ENCODE assay signal across 1 cellular context in genomic region chr5:107104774-107105050, GRCh38.
TF ChIP-seq lines count a peak whose summit lies in the region.

No MANE protein-coding gene starts in this region.

TF ChIP-seq in GM23338, 12 proteins besides CTCF, POLR2A, EP300 and RAD21 (continued from another document):
- no peak for TF ChIP-seq ZNF462 (CRISPR knock-in tag; IDR thresholded peaks at IDR 0.05)
- no peak for TF ChIP-seq EZH2 (IDR thresholded peaks at IDR 0.05; ENCODE audit: low read depth, unreplicated experiment)
- no peak for TF ChIP-seq JUNB (IDR thresholded peaks at IDR 0.05; ENCODE audit: unreplicated experiment)
TF ChIP-seq in GM23338: peak in this region for 0.
